Comparison of ENCODE assay signal across 8 cellular contexts in the genomic region with DNA sequence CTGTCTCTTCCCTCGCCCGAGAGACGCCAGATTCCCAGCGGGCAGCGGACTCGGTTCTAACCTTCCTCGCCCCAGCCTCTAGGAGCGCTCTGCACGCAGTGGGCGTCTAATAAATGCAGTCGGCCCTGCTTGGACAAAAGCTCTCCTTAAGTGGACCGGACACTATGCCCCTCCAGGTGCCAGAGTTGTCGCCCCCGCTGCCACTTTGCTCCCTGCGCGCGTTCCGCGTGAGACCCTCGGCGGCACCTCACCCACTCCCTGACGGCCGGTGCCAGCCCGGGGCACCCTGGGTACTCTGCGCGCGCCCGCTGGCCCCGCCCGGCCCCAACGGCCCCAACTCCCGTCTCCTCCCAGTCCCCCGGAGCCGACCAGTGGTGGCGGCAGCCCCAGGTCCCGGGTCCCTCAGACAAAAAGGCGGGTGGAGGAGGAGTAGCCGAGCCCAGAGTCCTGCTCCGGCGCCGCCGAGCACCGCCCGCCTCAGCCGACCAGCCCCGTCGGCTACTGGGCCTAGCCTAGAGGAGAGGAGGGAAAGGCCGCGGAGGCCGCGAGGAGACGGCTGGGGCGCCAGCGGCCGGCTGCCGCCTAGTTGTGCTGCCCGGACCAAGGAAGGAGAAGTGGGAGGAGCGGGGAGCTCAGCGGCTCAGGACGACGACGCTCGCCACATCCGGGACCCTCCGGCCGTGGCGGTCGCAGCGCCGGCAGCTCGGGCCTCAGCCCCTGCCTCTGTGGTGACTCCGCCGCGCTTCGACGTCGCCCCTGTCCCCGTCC.
DNase-seq lines count a peak whose midpoint lies in the region.

No MANE protein-coding gene starts in this region.

- 1 to 2% methylated on average over 53 to 74 of the region's 78 CpGs for WGBS in GM23248 (ENCODE audit: low coverage in 1 of 2, low lambda C conversion rate in 2 of 2, missing lambda C conversion rate in 2 of 2), 2 experiments

- H3K79me2 ChIP-seq in GM23248 (ENCODE audit: insufficient read depth) (peaks cover 43% of the 10 kb centered on the region), Karpas-422 (ENCODE audit: low read length) (peaks cover 42% of the 10 kb centered on the region)

- H3K9ac ChIP-seq in GM23248, result peak overlapping the region; percentile 90
- peak overlapping the region; percentile 93 for H3K9ac ChIP-seq in Karpas-422 (ENCODE audit: low read length)

- peaks cover 6% of the 10 kb centered on the region; the same call in 1 of the 2 replicates for H3F3A ChIP-seq in GM23248 (ENCODE audit: insufficient read depth)

- H3K27ac ChIP-seq in GM23248 (peak overlapping the region; percentile 86), Karpas-422 (ENCODE audit: low read length) (peak overlapping the region; percentile 82), SJCRH30 (peak overlapping the region; percentile 85), temporal lobe (ENCODE audit: low read depth, low read length) (peak overlapping the region; percentile 27)

- H4K20me1 ChIP-seq in GM23248 (ENCODE audit: insufficient read depth) (0 out of 2 replicates have a peak, but pooled peaks cover 2% of the 10 kb centered on the region), Karpas-422 (ENCODE audit: insufficient read depth, low read depth, low read length) (no peaks in the 10 kb centered on the region)

- peaks cover 2% of the 10 kb centered on the region for H3K9me3 Mint-ChIP-seq in activated naive CD4-positive, alpha-beta T cell treated with anti-CD3 and anti-CD28 coated beads, Interleukin-2, amount 10 ng/mL, durations not matched to agents 7 days and 5 days

- H3K27me3 Mint-ChIP-seq in activated naive CD4-positive, alpha-beta T cell treated with anti-CD3 and anti-CD28 coated beads, Interleukin-2, amount 10 ng/mL, durations not matched to agents 7 days and 5 days, result peaks cover 26% of the 10 kb centered on the region

- H3K4me1 ChIP-seq in GM23248 (ENCODE audit: insufficient read depth) (peaks cover 20% of the 10 kb centered on the region; the same call in 1 of the 2 replicates), Karpas-422 (ENCODE audit: low read length) (peaks cover 30% of the 10 kb centered on the region), SJCRH30 (no peaks in the 10 kb centered on the region; the same call in none of the 2 replicates)

- CTCF ChIA-PET in activated naive CD4-positive, alpha-beta T cell treated with anti-CD3 and anti-CD28 coated beads, Interleukin-2, amount 10 ng/mL, durations not matched to agents 7 days and 5 days (lab: Charles Lee), result no interaction called here

- H3K9me3 ChIP-seq in GM23248 (ENCODE audit: low read depth), result no peaks in the 10 kb centered on the region
- H3K9me3 ChIP-seq in Karpas-422 (ENCODE audit: low read length), result no peaks in the 10 kb centered on the region
- H3K9me3 ChIP-seq in SJCRH30 (replicated peaks), result peaks cover 7% of the 10 kb centered on the region

- H3K4me2 ChIP-seq in GM23248 (ENCODE audit: unreplicated experiment) (peak overlapping the region; percentile 53), Karpas-422 (ENCODE audit: low read depth, low read length, poor library complexity, severe bottlenecking) (peak overlapping the region; percentile 88)

- H3K9me2 ChIP-seq in GM23248 (ENCODE audit: insufficient read depth) (no peaks in the 10 kb centered on the region), Karpas-422 (replicated peaks; ENCODE audit: insufficient read depth, low read length) (no peaks in the 10 kb centered on the region)

- H3K36me3 Mint-ChIP-seq in activated naive CD4-positive, alpha-beta T cell treated with anti-CD3 and anti-CD28 coated beads, Interleukin-2, amount 10 ng/mL, durations not matched to agents 7 days and 5 days, result no peaks in the 10 kb centered on the region

- H3K36me3 ChIP-seq in GM23248 (ENCODE audit: low read depth) (no peaks in the 10 kb centered on the region), Karpas-422 (ENCODE audit: insufficient read depth, low read length) (no peaks in the 10 kb centered on the region), SJCRH30 (no peaks in the 10 kb centered on the region)

- in situ Hi-C loops in GM23248 (cut with MboI), result no loop called here

- peaks cover 24% of the 10 kb centered on the region for H3K4me1 Mint-ChIP-seq in activated naive CD4-positive, alpha-beta T cell treated with anti-CD3 and anti-CD28 coated beads, Interleukin-2, amount 10 ng/mL, durations not matched to agents 7 days and 5 days

- H3K27me3 ChIP-seq in GM23248 (replicated peaks; ENCODE audit: insufficient read depth) (no peaks in the 10 kb centered on the region), Karpas-422 (ENCODE audit: low read length) (no peaks in the 10 kb centered on the region), SJCRH30 (no peaks in the 10 kb centered on the region)

- H2AFZ ChIP-seq in GM23248 (peak overlapping the region; percentile 85), Karpas-422 (ENCODE audit: low read length) (peak overlapping the region; percentile 99)

- DNase-seq in GDM1 (lab: John Stamatoyannopoulos, UW) (peak; percentile 76), GM23248 (peak; percentile 91), Karpas-422 (peak; percentile 92), SJCRH30 (peak; percentile 90 to 91), globus pallidus (ENCODE audit: low spot score) (peak; percentile 71), nucleus accumbens (lab: John Stamatoyannopoulos, UW) (peak in 54 of 56 donors; percentile 23 to 84 (median 68))
- DNase-seq in activated naive CD4-positive, alpha-beta T cell treated with anti-CD3 and anti-CD28 coated beads, Interleukin-2, amount 10 ng/mL, durations not matched to agents 7 days and 5 days, result peak; percentile 71

- peak overlapping the region; percentile 97 for H3K4me3 Mint-ChIP-seq in activated naive CD4-positive, alpha-beta T cell treated with anti-CD3 and anti-CD28 coated beads, Interleukin-2, amount 10 ng/mL, durations not matched to agents 7 days and 5 days

- peak overlapping the region; percentile 28 for H3K27ac Mint-ChIP-seq in activated naive CD4-positive, alpha-beta T cell treated with anti-CD3 and anti-CD28 coated beads, Interleukin-2, amount 10 ng/mL, durations not matched to agents 7 days and 5 days

- H3K4me3 ChIP-seq in GM23248 (peak overlapping the region; percentile 79), Karpas-422 (ENCODE audit: low read length) (peak overlapping the region; percentile 88), SJCRH30 (peak overlapping the region; percentile 94)

Comparison
In these comparisons a context has a peak if more than half of its experiments do, and no peak if none do; other contexts are left out.
1. Peak in every context shown above with its lines: DNase-seq, H3K4me3 ChIP-seq and H3K27ac ChIP-seq.
2. H3K27ac ChIP-seq: peak in every context shown above with its lines; median percentile 86 in GM23248; 85 in SJCRH30; 82 in Karpas-422; 27 in temporal lobe.